In the genomic region with DNA sequence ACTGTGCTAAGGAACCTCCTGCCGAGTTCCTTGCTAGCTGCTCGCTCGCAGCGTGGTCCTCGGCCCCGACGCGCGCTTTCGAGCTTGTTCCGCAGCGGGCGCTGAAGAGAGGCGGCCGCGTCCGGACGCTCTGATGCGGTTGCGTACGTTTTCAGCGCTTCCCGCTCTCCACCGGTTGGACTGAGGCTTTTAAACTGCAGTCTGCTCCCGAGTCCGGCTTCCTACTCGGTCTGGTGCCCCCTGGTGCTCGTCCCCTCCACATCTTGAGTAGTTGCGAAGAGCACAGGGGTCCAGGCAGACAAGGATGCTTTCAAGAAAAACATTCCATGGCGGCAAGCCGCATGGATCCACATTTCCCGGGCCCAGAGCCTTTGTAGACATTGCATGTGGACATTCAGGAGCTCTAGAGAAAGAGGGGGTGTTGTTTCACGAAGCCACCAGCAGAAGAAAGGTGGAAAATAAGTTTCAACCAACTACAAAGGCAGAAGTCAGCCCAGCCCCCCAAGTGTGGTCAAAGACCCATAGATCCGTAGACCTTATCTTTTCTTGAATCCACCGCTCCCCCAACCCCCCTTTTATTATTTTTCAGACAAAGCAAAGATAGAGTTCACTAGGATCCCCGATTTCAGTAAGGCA, we compare ENCODE assay signal across 8 cellular contexts. TPM values are rescaled to one million over a fixed set of nuclear protein-coding genes. Genes with fewer than 3 reads are reported as not detected.
DNase-seq lines count a peak whose midpoint lies in the region; ATAC-seq and TF ChIP-seq lines count a peak whose summit lies in the region.

No MANE protein-coding gene starts in this region.

- H3K9me3 Mint-ChIP-seq in activated naive CD8-positive, alpha-beta T cell treated with anti-CD3 and anti-CD28 coated beads for 36 hours: no peaks in the 10 kb centered on the region

- no peak; a peak in 1 of 4 replicates for TF ChIP-seq EP300 in SK-N-SH (IDR thresholded peaks at IDR 0.05; ENCODE audit: borderline replicate concordance in 1 of 2, low read depth in 1 of 2, low read length in 1 of 2)
- no peak for TF ChIP-seq EP300 in ovary (IDR thresholded peaks at IDR 0.05)

- intact Hi-C loops in Right ventricle myocardium superior (cut with DNase I): loop anchor here (5.0 to 10.0 kb wide), 4 partner anchors 63 to 179 kb away; no protein-coding TSS in a partner anchor
- intact Hi-C loops in ovary (cut with DNase I): loop anchor here (5.0 to 10.0 kb wide), 7 partner anchors 61 to 843 kb away; a partner anchor contains a TSS
- intact Hi-C loops in thyroid gland (cut with DNase I): loop anchor here (5.0 to 10.0 kb wide), 3 partner anchors 63 to 184 kb away; no protein-coding TSS in a partner anchor

- H3K4me3 ChIP-seq in GM08714 (ENCODE audit: low read length) (peak overlapping the region; percentile 84), HFF-Myc (replicated peaks; ENCODE audit: low read depth, low read length) (peak overlapping the region; percentile 71), SK-N-SH (ENCODE audit: low read depth in 2 of 2, low read length in 1 of 2) (peak overlapping the region; percentile 58 to 78), ovary (peak overlapping the region; percentile 73), thyroid gland (replicated peaks in 1 of 3) (peak overlapping the region in 2 of 3 donors; percentile 6 to 96)

- TF ChIP-seq POLR2A in ovary (IDR thresholded peaks at IDR 0.05) (peak; percentile 27), thyroid gland (IDR thresholded peaks at IDR 0.05) (peak in 1 of 2 donors; percentile 63)

- CTCF ChIA-PET in SK-N-SH (lab: Yijun Ruan, JAX): interaction anchor here (0.6 to 8.1 kb wide), 54 partner anchors 9 to 903 kb away, joined by 3 to 136 read pairs (median 4); a partner anchor contains a TSS

- no peaks in the 10 kb centered on the region for H3K9me2 ChIP-seq in SK-N-SH

- H3K4me3 Mint-ChIP-seq in activated naive CD8-positive, alpha-beta T cell treated with anti-CD3 and anti-CD28 coated beads for 36 hours: no peak overlapping the region

- peaks cover 24% of the 10 kb centered on the region for H3F3A ChIP-seq in SK-N-SH (replicated peaks; ENCODE audit: insufficient read depth)

- peak; percentile 80 for TF ChIP-seq RAD21 in SK-N-SH (IDR thresholded peaks at IDR 0.05; ENCODE audit: low read length)

- no peak overlapping the region for H3K27ac Mint-ChIP-seq in activated naive CD8-positive, alpha-beta T cell treated with anti-CD3 and anti-CD28 coated beads for 36 hours

- no peaks in the 10 kb centered on the region for H3K27me3 Mint-ChIP-seq in activated naive CD8-positive, alpha-beta T cell treated with anti-CD3 and anti-CD28 coated beads for 36 hours

- TF ChIP-seq CTCF in HFF-Myc (IDR thresholded peaks at IDR 0.05; ENCODE audit: low read depth, low read length, missing control alignments) (peak; percentile 84), SK-N-SH (IDR thresholded peaks at IDR 0.05) (peak; percentile 82), ovary (IDR thresholded peaks at IDR 0.05) (peak; percentile 49 to 74 (median 72)), thyroid gland (IDR thresholded peaks at IDR 0.05) (peak in 5 of 6 experiments; percentile 39 to 72 (median 62))

- H3K4me1 Mint-ChIP-seq in activated naive CD8-positive, alpha-beta T cell treated with anti-CD3 and anti-CD28 coated beads for 36 hours: peaks cover 18% of the 10 kb centered on the region

- peak overlapping the region; percentile 93 for H3K4me2 ChIP-seq in SK-N-SH

- peak overlapping the region; percentile 97 for H2AFZ ChIP-seq in SK-N-SH (ENCODE audit: low read depth)

- H3K36me3 ChIP-seq in SK-N-SH (replicated peaks in 1 of 2; ENCODE audit: control insufficient read depth in 1 of 2, insufficient read depth in 2 of 2, low read length in 1 of 2) (peaks cover 2 to 9% of the 10 kb centered on the region in 2 experiments), ovary (no peaks in the 10 kb centered on the region), thyroid gland (no peaks in the 10 kb centered on the region)

- peak; percentile 94 for DNase-seq in HFF-Myc (ENCODE audit: extremely low read depth, low read depth)
- DNase-seq in NCI-H1048 (lab: John Stamatoyannopoulos, UW): peak; percentile 78
- peak; percentile 86 for DNase-seq in SK-N-SH
- DNase-seq in activated naive CD8-positive, alpha-beta T cell treated with anti-CD3 and anti-CD28 coated beads for 36 hours: peak; percentile 91
- DNase-seq in Right ventricle myocardium superior: peak; percentile 95
- peak; percentile 88 to 95 (median 90) for DNase-seq in ovary
- DNase-seq in thyroid gland: peak; percentile 88

- ATAC-seq in Right ventricle myocardium superior (ENCODE audit: poor library complexity): peak; percentile 73

- WGBS in SK-N-SH (ENCODE audit: low lambda C conversion rate): under 1% methylated on average over 34 of the region's 36 CpGs
- 0 to 1% (median 1%) methylated on average over 36 of the region's 36 CpGs for WGBS in ovary, 3 donors
- 0% methylated on average over 35 to 36 of the region's 36 CpGs for WGBS in thyroid gland, 2 donors

- H3K4me1 ChIP-seq in SK-N-SH (ENCODE audit: control insufficient read depth in 1 of 2, insufficient read depth in 2 of 2, low read depth in 1 of 2, low read length in 1 of 2) (peaks cover 7 to 14% of the 10 kb centered on the region in 2 experiments; a peak in 3 of 4 replicates), ovary (ENCODE audit: insufficient read depth) (peaks cover 4% of the 10 kb centered on the region), thyroid gland (peaks cover 16 to 19% of the 10 kb centered on the region in 2 donors)

- peaks cover 27% of the 10 kb centered on the region for H3K36me3 Mint-ChIP-seq in activated naive CD8-positive, alpha-beta T cell treated with anti-CD3 and anti-CD28 coated beads for 36 hours

- H3K27ac ChIP-seq in SK-N-SH (ENCODE audit: low read depth in 2 of 2, low read length in 1 of 2): peak overlapping the region; percentile 86 to 99
- H3K27ac ChIP-seq in ovary: peak overlapping the region; percentile 37 to 79
- H3K27ac ChIP-seq in thyroid gland: peak overlapping the region; percentile 66 to 98 (median 72)

- H4K20me1 ChIP-seq in SK-N-SH (ENCODE audit: insufficient read depth): peaks cover 32% of the 10 kb centered on the region

- peak overlapping the region; percentile 67 for H3K9ac ChIP-seq in SK-N-SH

- peaks cover 34% of the 10 kb centered on the region for H3K79me2 ChIP-seq in SK-N-SH (ENCODE audit: insufficient read depth)

- H3K9me3 ChIP-seq in SK-N-SH: no peaks in the 10 kb centered on the region
- H3K9me3 ChIP-seq in ovary: no peaks in the 10 kb centered on the region
- no peaks in the 10 kb centered on the region for H3K9me3 ChIP-seq in thyroid gland

- POLR2A ChIA-PET in SK-N-SH (lab: Yijun Ruan, JAX): interaction anchor here (0.6 to 2.8 kb wide), 9 partner anchors 10 to 198 kb away, joined by 3 to 17 read pairs (median 6); a partner anchor contains a TSS

- H3K27me3 ChIP-seq in SK-N-SH (ENCODE audit: insufficient read depth) (no peaks in the 10 kb centered on the region), ovary (no peaks in the 10 kb centered on the region), thyroid gland (no peaks in the 10 kb centered on the region)

TF ChIP-seq in SK-N-SH, 30 proteins besides CTCF, POLR2A, EP300 and RAD21 (continues in another document):
- TF ChIP-seq, protein P1, sequence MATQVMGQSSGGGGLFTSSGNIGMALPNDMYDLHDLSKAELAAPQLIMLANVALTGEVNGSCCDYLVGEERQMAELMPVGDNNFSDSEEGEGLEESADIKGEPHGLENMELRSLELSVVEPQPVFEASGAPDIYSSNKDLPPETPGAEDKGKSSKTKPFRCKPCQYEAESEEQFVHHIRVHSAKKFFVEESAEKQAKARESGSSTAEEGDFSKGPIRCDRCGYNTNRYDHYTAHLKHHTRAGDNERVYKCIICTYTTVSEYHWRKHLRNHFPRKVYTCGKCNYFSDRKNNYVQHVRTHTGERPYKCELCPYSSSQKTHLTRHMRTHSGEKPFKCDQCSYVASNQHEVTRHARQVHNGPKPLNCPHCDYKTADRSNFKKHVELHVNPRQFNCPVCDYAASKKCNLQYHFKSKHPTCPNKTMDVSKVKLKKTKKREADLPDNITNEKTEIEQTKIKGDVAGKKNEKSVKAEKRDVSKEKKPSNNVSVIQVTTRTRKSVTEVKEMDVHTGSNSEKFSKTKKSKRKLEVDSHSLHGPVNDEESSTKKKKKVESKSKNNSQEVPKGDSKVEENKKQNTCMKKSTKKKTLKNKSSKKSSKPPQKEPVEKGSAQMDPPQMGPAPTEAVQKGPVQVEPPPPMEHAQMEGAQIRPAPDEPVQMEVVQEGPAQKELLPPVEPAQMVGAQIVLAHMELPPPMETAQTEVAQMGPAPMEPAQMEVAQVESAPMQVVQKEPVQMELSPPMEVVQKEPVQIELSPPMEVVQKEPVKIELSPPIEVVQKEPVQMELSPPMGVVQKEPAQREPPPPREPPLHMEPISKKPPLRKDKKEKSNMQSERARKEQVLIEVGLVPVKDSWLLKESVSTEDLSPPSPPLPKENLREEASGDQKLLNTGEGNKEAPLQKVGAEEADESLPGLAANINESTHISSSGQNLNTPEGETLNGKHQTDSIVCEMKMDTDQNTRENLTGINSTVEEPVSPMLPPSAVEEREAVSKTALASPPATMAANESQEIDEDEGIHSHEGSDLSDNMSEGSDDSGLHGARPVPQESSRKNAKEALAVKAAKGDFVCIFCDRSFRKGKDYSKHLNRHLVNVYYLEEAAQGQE (IDR thresholded peaks at IDR 0.05; ENCODE audit: low read depth, low read length): no peak
- TF ChIP-seq EZH2phosphoT487 (IDR thresholded peaks at IDR 0.05; ENCODE audit: borderline replicate concordance, low read depth): no peak
- peak; percentile 90 for TF ChIP-seq MXI1 (IDR thresholded peaks at IDR 0.05; ENCODE audit: low read depth, low read length)
- 0 out of 2 replicates have a peak, but pooled peaks have one; percentile 58 for TF ChIP-seq SIN3A (IDR thresholded peaks at IDR 0.05; ENCODE audit: borderline replicate concordance, low read depth, low read length)
- TF ChIP-seq FOXJ3 (CRISPR knock-in tag; IDR thresholded peaks at IDR 0.05): 0 out of 2 replicates have a peak, but pooled peaks have one; percentile 60
- TF ChIP-seq NRF1 (IDR thresholded peaks at IDR 0.05; ENCODE audit: low read depth, low read length): peak; percentile 63
- peak; percentile 63 for TF ChIP-seq FOXM1 (IDR thresholded peaks at IDR 0.05; ENCODE audit: low read depth)
- 0 out of 2 replicates have a peak, but pooled peaks have one; percentile 17 for TF ChIP-seq TCF12 (IDR thresholded peaks at IDR 0.05)
- TF ChIP-seq, protein P2, sequence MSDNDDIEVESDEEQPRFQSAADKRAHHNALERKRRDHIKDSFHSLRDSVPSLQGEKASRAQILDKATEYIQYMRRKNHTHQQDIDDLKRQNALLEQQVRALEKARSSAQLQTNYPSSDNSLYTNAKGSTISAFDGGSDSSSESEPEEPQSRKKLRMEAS (IDR thresholded peaks at IDR 0.05; ENCODE audit: low read depth): peak; percentile 97

RNA-seq across cellular contexts. Expression of a gene that starts 1.1 kb away (rescaled TPM):
- polyA plus RNA-seq in SK-N-SH (2012; rRNA removed) (28.8 and 30.5 TPM in 2 replicates), ovary (10 to 100 TPM; 26.0 to 88.6 TPM)
- 17.4 and 26.0 TPM in 2 replicates for polyA plus RNA-seq in SK-N-SH (2012; cell fraction: cytosol; rRNA removed)
- 43.2 and 69.2 TPM in 2 replicates for polyA plus RNA-seq in SK-N-SH (2012; cell fraction: nucleus; rRNA removed)
- total RNA-seq in activated naive CD8-positive, alpha-beta T cell treated with anti-CD3 and anti-CD28 coated beads for 36 hours: 100 to 1,000 TPM; 117 to 118 TPM
- total RNA-seq in Right ventricle myocardium superior (294 TPM), ovary (100 to 1,000 TPM in 4 of 7 donors, 10 to 100 TPM in 3; 79.6 to 144 (median 102) TPM), thyroid gland (100 to 1,000 TPM in 2 of 4 donors, 10 to 100 TPM in 2; 90.0 to 211 (median 109) TPM)

Comparison
In these comparisons a context has a peak if more than half of its experiments do, and no peak if none do; other contexts are left out.
1. Peak in every context shown above with its lines: DNase-seq, ATAC-seq, H3K4me3 ChIP-seq and H3K27ac ChIP-seq.